8 cellular contexts compared by ENCODE assay signal in genomic region chr1:223845810-223846667, GRCh38. TPM values are rescaled to one million over a fixed set of nuclear protein-coding genes. Genes with fewer than 3 reads are reported as not detected.
DNase-seq lines count a peak whose midpoint lies in the region; ATAC-seq and TF ChIP-seq lines count a peak whose summit lies in the region.

Gene TP53BP2 (minus strand): TSS chr1:223845947. CDS start chr1:223845680, 267 bp downstream.

- H3K36me3 ChIP-seq in CD4-positive, alpha-beta memory T cell (ENCODE audit: insufficient read depth, low read length), result no peaks in the 10 kb centered on the region

- peaks cover 31 to 51% (median 35%) of the 10 kb centered on the region in 4 donors for H3K4me1 Mint-ChIP-seq in CD4-positive, alpha-beta memory T cell
- H3K4me1 Mint-ChIP-seq in activated CD4-positive, alpha-beta memory T cell treated with anti-CD3 and anti-CD28 coated beads for 36 hours (ENCODE audit: low read depth), result peaks cover 45% of the 10 kb centered on the region

- peak in 1 of 2 donors; percentile 30 for TF ChIP-seq POLR2A in lower leg skin (IDR thresholded peaks at IDR 0.05)

- peaks cover 0 to 14% of the 10 kb centered on the region in 2 donors for H3K36me3 Mint-ChIP-seq in CD4-positive, alpha-beta memory T cell
- H3K36me3 Mint-ChIP-seq in activated CD4-positive, alpha-beta memory T cell treated with anti-CD3 and anti-CD28 coated beads for 36 hours, result peaks cover 7% of the 10 kb centered on the region

- H3K27ac Mint-ChIP-seq in CD4-positive, alpha-beta memory T cell, result peak within 1 kb of the TSS; percentile 97 to 100 (median 98)
- H3K27ac Mint-ChIP-seq in activated CD4-positive, alpha-beta memory T cell treated with anti-CD3 and anti-CD28 coated beads for 36 hours, result peak within 1 kb of the TSS; percentile 100

- ATAC-seq in GM19372 (IDR thresholded peaks at IDR 0.05; ENCODE audit: low read depth, unreplicated experiment) (peak; percentile 72), HG03521 (IDR thresholded peaks at IDR 0.05; ENCODE audit: unreplicated experiment) (peak; percentile 74)

- 0 to 1% methylated on average over 53 to 84 of the region's 107 CpGs for WGBS in lower leg skin, 2 donors

- peak within 1 kb of the TSS; percentile 74 to 84 for H3K4me3 ChIP-seq in CD4-positive, alpha-beta memory T cell (ENCODE audit: low read length in 2 of 2)
- H3K4me3 ChIP-seq in dorsolateral prefrontal cortex, result peak within 1 kb of the TSS; percentile 65 to 95 (median 83)
- H3K4me3 ChIP-seq in lower leg skin (ENCODE audit: low read depth, poor library complexity, severe bottlenecking), result peak within 1 kb of the TSS; percentile 82

- TF ChIP-seq CTCF in dorsolateral prefrontal cortex (IDR thresholded peaks at IDR 0.05 in 54 of 56, conservative IDR thresholded peaks at IDR 0.05 in 2 of 56; ENCODE audit: low read depth in 1 of 56, partially characterized antibody in 56 of 56), result peak; percentile 49 to 87 (median 73)
- peak in 1 of 3 donors; percentile 81 for TF ChIP-seq CTCF in lower leg skin (IDR thresholded peaks at IDR 0.05)

- no peaks in the 10 kb centered on the region for H3K9me3 ChIP-seq in CD4-positive, alpha-beta memory T cell (ENCODE audit: control insufficient read depth in 1 of 2, low read length in 2 of 2)

- CTCF ChIA-PET in CD4-positive, alpha-beta memory T cell (lab: Charles Lee; ENCODE audit: partially characterized antibody), result interaction anchor here (0.8 to 3.4 kb wide), 10 partner anchors 10 to 134 kb away, joined by 3 to 27 read pairs (median 8); partner anchors contain the start of gene CAPN2
- CTCF ChIA-PET in activated CD4-positive, alpha-beta memory T cell treated with anti-CD3 and anti-CD28 coated beads for 36 hours (lab: Charles Lee), result interaction anchor here (1.0 to 3.2 kb wide), 9 partner anchors 13 to 93 kb away, joined by 3 to 14 read pairs (median 4); no protein-coding TSS in a partner anchor

- H3K27me3 Mint-ChIP-seq in CD4-positive, alpha-beta memory T cell, result no peaks in the 10 kb centered on the region
- H3K27me3 Mint-ChIP-seq in activated CD4-positive, alpha-beta memory T cell treated with anti-CD3 and anti-CD28 coated beads for 36 hours, result no peaks in the 10 kb centered on the region

- POLR2A ChIA-PET in CD4-positive, alpha-beta memory T cell (lab: Charles Lee; ENCODE audit: partially characterized antibody), result interaction anchor here (0.6 to 4.4 kb wide), 30 partner anchors 9 to 1202 kb away, joined by 3 to 39 read pairs (median 4); partner anchors contain the start of genes AIDA, BROX, CAPN2 and DEGS1
- POLR2A ChIA-PET in activated CD4-positive, alpha-beta memory T cell treated with anti-CD3 and anti-CD28 coated beads for 36 hours (lab: Charles Lee), result interaction anchor here (0.7 to 4.8 kb wide), 18 partner anchors 11 to 347 kb away, joined by 3 to 119 read pairs (median 5); no protein-coding TSS in a partner anchor

- H3K4me1 ChIP-seq in CD4-positive, alpha-beta memory T cell (ENCODE audit: insufficient read depth, low read length), result peaks cover 52% of the 10 kb centered on the region

- peak within 1 kb of the TSS; percentile 98 for H3K27ac ChIP-seq in CD4-positive, alpha-beta memory T cell (ENCODE audit: low read depth, low read length)
- peak within 1 kb of the TSS; percentile 94 to 100 (median 99) for H3K27ac ChIP-seq in dorsolateral prefrontal cortex

- no peaks in the 10 kb centered on the region for H3K9me3 Mint-ChIP-seq in CD4-positive, alpha-beta memory T cell
- H3K9me3 Mint-ChIP-seq in activated CD4-positive, alpha-beta memory T cell treated with anti-CD3 and anti-CD28 coated beads for 36 hours, result peaks cover 2% of the 10 kb centered on the region

- peak within 1 kb of the TSS; percentile 94 to 98 (median 95) for H3K4me3 Mint-ChIP-seq in CD4-positive, alpha-beta memory T cell
- peak within 1 kb of the TSS; percentile 98 for H3K4me3 Mint-ChIP-seq in activated CD4-positive, alpha-beta memory T cell treated with anti-CD3 and anti-CD28 coated beads for 36 hours

- no peaks in the 10 kb centered on the region for H3K27me3 ChIP-seq in CD4-positive, alpha-beta memory T cell (ENCODE audit: insufficient read depth, low read length)
- no peaks in the 10 kb centered on the region for H3K27me3 ChIP-seq in dorsolateral prefrontal cortex

- peak; percentile 89 to 92 (median 91) for DNase-seq in CD4-positive, alpha-beta memory T cell
- DNase-seq in NCI-H774 (lab: John Stamatoyannopoulos, UW) (peak; percentile 92), dorsolateral prefrontal cortex (peak; percentile 72 to 91 (median 81)), lower leg skin (ENCODE audit: low spot score in 2 of 2) (peak; percentile 77 to 97)
- peak; percentile 88 for DNase-seq in activated CD4-positive, alpha-beta memory T cell treated with anti-CD3 and anti-CD28 coated beads for 36 hours
- DNase-seq in stimulated activated CD4-positive, alpha-beta T cell treated with anti-CD3 and anti-CD28 coated beads, TNF-alpha, amount 100 ng/mL, for 1 hour (ENCODE audit: low read depth in 3 of 3, low spot score in 1 of 3), result peak; percentile 62 to 81 (median 79)

- intact Hi-C loops in CD4-positive, alpha-beta memory T cell (cut with micrococcal nuclease), result loop anchor here (1.0 to 10.0 kb wide), 5 partner anchors 14 to 339 kb away; partner anchors contain the start of genes CAPN2 and DEGS1
- intact Hi-C loops in activated CD4-positive, alpha-beta memory T cell treated with anti-CD3 and anti-CD28 coated beads for 36 hours (cut with micrococcal nuclease), result loop anchor here (1.0 to 5.0 kb wide), 7 partner anchors 15 to 1134 kb away; partner anchors contain the start of genes AIDA, BROX, CAPN2 and DEGS1
- intact Hi-C loops in dorsolateral prefrontal cortex (cut with DNase I) (loop anchor here (2.0 to 5.0 kb wide), 5 partner anchors 33 to 146 kb away; partner anchors contain the start of gene CAPN2 (in 1 of the 2)), lower leg skin (cut with DNase I; ENCODE audit: low total_unique reads) (no loop called here)

RNA-seq across cellular contexts. Expression of gene TP53BP2, which starts in this region (rescaled TPM):
- total RNA-seq in CD4-positive, alpha-beta memory T cell, result 10 to 100 TPM; 48.3 to 49.8 TPM
- polyA plus RNA-seq in CD4-positive, alpha-beta memory T cell, result 10 to 100 TPM in 1 of 2 donors, 1 to 10 TPM in 1; 8.5 to 19.3 TPM
- 10 to 100 TPM; 56.0 to 58.7 TPM for total RNA-seq in activated CD4-positive, alpha-beta memory T cell treated with anti-CD3 and anti-CD28 coated beads for 36 hours
- total RNA-seq in dorsolateral prefrontal cortex (100 to 1,000 TPM in 5 of 120 experiments, 10 to 100 TPM in 115; 32.0 to 134 (median 60.9) TPM), lower leg skin (10 to 100 TPM; 32.2 to 49.9 (median 36.6) TPM)

Comparison
In these comparisons a context has a peak if more than half of its experiments do, and no peak if none do; other contexts are left out.
1. Peak in every context shown above with its lines: DNase-seq, ATAC-seq, H3K4me3 ChIP-seq and H3K27ac ChIP-seq.